In genomic region chr17:39729280-39729851, GRCh38 we compare ENCODE assay signal across 8 cellular contexts. TPM values are rescaled to one million over a fixed set of nuclear protein-coding genes. Genes with fewer than 3 reads are reported as not detected.
DNase-seq lines count a peak whose midpoint lies in the region; ATAC-seq and TF ChIP-seq lines count a peak whose summit lies in the region.

No MANE protein-coding gene starts in this region.

- DNase-seq in EH (ENCODE audit: low read depth) (peak; percentile 26), RKO (ENCODE audit: low spot score) (peak; percentile 62), esophagus muscularis mucosa (ENCODE audit: extremely low spot score) (no peak), psoas muscle (no peak), DMS114 treated with DMSO at 0.1 percent for 48 hours (lab: John Stamatoyannopoulos, UW; ENCODE audit: unreplicated experiment) (no peak), C1 segment of cervical spinal cord (lab: John Stamatoyannopoulos, UW) (no peak), DMS53 treated with DMSO at 0.1 percent for 48 hours (lab: John Stamatoyannopoulos, UW; ENCODE audit: unreplicated experiment) (no peak), islet precursor cell (no peak)

- TF ChIP-seq EP300 in esophagus muscularis mucosa (IDR thresholded peaks at IDR 0.05): no peak

- no peak for TF ChIP-seq POLR2A in esophagus muscularis mucosa (IDR thresholded peaks at IDR 0.05; ENCODE audit: low read depth)

- peaks cover 10 to 50% (median 45%) of the 10 kb centered on the region in 4 donors for H3K36me3 ChIP-seq in esophagus muscularis mucosa
- peaks cover 2 to 51% of the 10 kb centered on the region in 2 donors for H3K36me3 ChIP-seq in psoas muscle (ENCODE audit: insufficient read depth in 1 of 2, low read depth in 1 of 2)

- H3K27me3 ChIP-seq in esophagus muscularis mucosa (no peaks in the 10 kb centered on the region), psoas muscle (ENCODE audit: insufficient read depth in 3 of 3, low read length in 2 of 3) (no peaks in the 10 kb centered on the region)

- no peak for ATAC-seq in psoas muscle

- TF ChIP-seq CTCF in esophagus muscularis mucosa (IDR thresholded peaks at IDR 0.05): no peak
- no peak for TF ChIP-seq CTCF in psoas muscle (IDR thresholded peaks at IDR 0.05)

- H3K9me3 ChIP-seq in esophagus muscularis mucosa (no peaks in the 10 kb centered on the region), psoas muscle (no peaks in the 10 kb centered on the region)

- 77% methylated on average over 6 of the region's 6 CpGs for WGBS in esophagus muscularis mucosa
- WGBS in psoas muscle, 3 donors: 64 to 73% (median 72%) methylated on average over 6 of the region's 6 CpGs

- intact Hi-C loops in esophagus muscularis mucosa (cut with DNase I) (loop anchor here (5.0 kb wide), 3 partner anchors 42 to 107 kb away; partner anchors contain the start of genes PGAP3 and STARD3), psoas muscle (cut with DNase I) (loop anchor here in 1 of 2 donors (5.0 kb wide), 1 partner anchor 42 kb away; the partner anchor contains the start of gene PGAP3)

- H3K27ac ChIP-seq in esophagus muscularis mucosa (replicated peaks in 1 of 4): peak overlapping the region; percentile 87 to 92 (median 90)
- H3K27ac ChIP-seq in psoas muscle: peak overlapping the region; percentile 89

- H3K4me3 ChIP-seq in esophagus muscularis mucosa (peak overlapping the region; percentile 74 to 92 (median 88)), psoas muscle (peak overlapping the region; percentile 85)

- H3K4me1 ChIP-seq in esophagus muscularis mucosa: peaks cover 11 to 22% (median 16%) of the 10 kb centered on the region in 4 donors
- H3K4me1 ChIP-seq in psoas muscle: peaks cover 8% of the 10 kb centered on the region

RNA-seq across cellular contexts. Expression of gene MIEN1, which starts 1.0 kb away (rescaled TPM):
- total RNA-seq in esophagus muscularis mucosa: 10 to 100 TPM; 47.0 to 57.3 (median 52.7) TPM
- total RNA-seq in psoas muscle: 10 to 100 TPM; 28.2 to 44.3 (median 36.2) TPM
- 10 to 100 TPM; 42.6 to 83.9 (median 63.5) TPM for polyA plus RNA-seq in psoas muscle

RNA-seq across cellular contexts. Expression of gene GRB7, which starts 8.4 kb away (rescaled TPM):
- total RNA-seq in esophagus muscularis mucosa (under 1 TPM; 0.23 to 0.83 (median 0.55) TPM), psoas muscle (not detected)
- under 1 TPM in 2 of 3 donors, not detected in 1; 0.06 to 0.69 TPM for polyA plus RNA-seq in psoas muscle

RNA-seq across cellular contexts. Expression of gene ERBB2, which starts 29.5 kb away (rescaled TPM):
- total RNA-seq in esophagus muscularis mucosa (10 to 100 TPM; 36.8 to 67.7 (median 57.7) TPM), psoas muscle (10 to 100 TPM; 20.4 to 24.9 (median 21.1) TPM)
- 10 to 100 TPM in 1 of 3 donors, 1 to 10 TPM in 2; 4.0 to 11.1 (median 9.2) TPM for polyA plus RNA-seq in psoas muscle

RNA-seq across cellular contexts. Expression of gene PGAP3, which starts 41.5 kb away (rescaled TPM):
- total RNA-seq in esophagus muscularis mucosa: 1 to 10 TPM; 6.2 to 9.4 (median 8.5) TPM
- total RNA-seq in psoas muscle: 1 to 10 TPM; 4.5 to 7.9 (median 6.7) TPM
- polyA plus RNA-seq in psoas muscle: 1 to 10 TPM; 1.4 to 4.2 (median 3.3) TPM

Comparison
In these comparisons a context has a peak if more than half of its experiments do, and no peak if none do; other contexts are left out.
1. DNase-seq: peak in EH (single experiment) and RKO (single experiment); none in esophagus muscularis mucosa (single experiment), psoas muscle (0 of 2), DMS114 treated with DMSO at 0.1 percent for 48 hours (single experiment), C1 segment of cervical spinal cord (0 of 14), DMS53 treated with DMSO at 0.1 percent for 48 hours (single experiment) and islet precursor cell (single experiment).